ENCODE assay signal across 1 cellular context in genomic region chr9:83642784-83643183, GRCh38.
TF ChIP-seq lines count a peak whose summit lies in the region.

No MANE protein-coding gene starts in this region.

TF ChIP-seq in HCT116, 20 proteins besides CTCF, POLR2A, EP300 and RAD21:
- TF ChIP-seq ZBTB33 (IDR thresholded peaks at IDR 0.05; ENCODE audit: extremely low read depth, insufficient replicate concordance, low read length) (no peak), CBX3 (IDR thresholded peaks at IDR 0.05; ENCODE audit: low read depth) (no peak), ZFX (IDR thresholded peaks at IDR 0.05) (no peak), SIN3A (IDR thresholded peaks at IDR 0.05; ENCODE audit: low read depth) (no peak), EGR1 (IDR thresholded peaks at IDR 0.05; ENCODE audit: low read depth) (no peak), SP1 (IDR thresholded peaks at IDR 0.05; ENCODE audit: low read depth) (no peak), CEBPB (IDR thresholded peaks at IDR 0.05; ENCODE audit: low read depth) (no peak), TCF7L2 (IDR thresholded peaks at IDR 0.05; ENCODE audit: borderline replicate concordance, extremely low read depth, insufficient read depth, insufficient read length) (no peak), MAX (IDR thresholded peaks at IDR 0.05) (no peak), ZNF274 (IDR thresholded peaks at IDR 0.05; ENCODE audit: low read depth, low read length) (no peak), JUND (IDR thresholded peaks at IDR 0.05) (no peak), YY1 (IDR thresholded peaks at IDR 0.05; ENCODE audit: extremely low read depth, insufficient replicate concordance, low read depth, low read length) (no peak)
